Comparison of ENCODE assay signal across 22 cellular contexts in genomic region chr22:18994780-18995711, GRCh38. TPM values are rescaled to one million over a fixed set of nuclear protein-coding genes. Genes with fewer than 3 reads are reported as not detected.
DNase-seq lines count a peak whose midpoint lies in the region; ATAC-seq and TF ChIP-seq lines count a peak whose summit lies in the region.
"Had no signal": no experiment of that assay in that cellular context is flagged by ENCODE, and none has a peak within 500 bp of the region (broad histone marks: within the 10 kb centered on the region; RNA-seq: fewer than 3 reads in every experiment).

No MANE protein-coding gene starts in this region.

- H3K27ac Mint-ChIP-seq in activated CD8-positive, alpha-beta T cell treated with anti-CD3 and anti-CD28 coated beads for 36 hours = no peak overlapping the region
- H3K27ac Mint-ChIP-seq in activated CD8-positive, alpha-beta T cell treated with anti-CD3 and anti-CD28 coated beads, Interleukin-2, amount 10 ng/mL, durations not matched to agents 7 days and 5 days = no peak overlapping the region
- H3K27ac Mint-ChIP-seq: activated B cell treated with CpG ODN at 0.5 μM for 24 hours; CD4-positive, alpha-beta memory T cell; naive thymus-derived CD4-positive, alpha-beta T cell had no signal

- no peak overlapping the region for H3K27ac ChIP-seq in ascending aorta
- H3K27ac ChIP-seq: esophagus squamous epithelium, thyroid gland had no signal

- peak; percentile 12 for DNase-seq in activated CD8-positive, alpha-beta T cell treated with anti-CD3 and anti-CD28 coated beads for 36 hours
- DNase-seq in activated CD8-positive, alpha-beta T cell treated with anti-CD3 and anti-CD28 coated beads, Interleukin-2, amount 10 ng/mL, durations not matched to agents 7 days and 5 days = no peak
- peak; percentile 27 for DNase-seq in mucosa of gallbladder (ENCODE audit: low spot score)
- DNase-seq in ascending aorta (ENCODE audit: low spot score in 2 of 2) = no peak
- no peak for DNase-seq in retina
- DNase-seq in SIG-M5 (lab: John Stamatoyannopoulos, UW) = no peak
- DNase-seq in RPMI8226 = no peak
- DNase-seq: activated B cell treated with CpG ODN at 0.5 μM for 24 hours; CD4-positive, alpha-beta memory T cell; esophagus squamous epithelium; GDM1; kidney; naive thymus-derived CD4-positive, alpha-beta T cell; NCI-H2107; NCI-H748 treated with DMSO at 0.1 percent for 48 hours; right cardiac atrium; stimulated activated CD4-positive, alpha-beta T cell treated with anti-CD3 and anti-CD28 coated beads, Interleukin-4, amount 100 ng/mL, for 1 hour; T-helper 1 cell; thyroid gland had no signal

- H3K4me1 ChIP-seq in endocrine pancreas (ENCODE audit: control insufficient read depth, insufficient read depth, low read length) = no peaks in the 10 kb centered on the region
- no peaks in the 10 kb centered on the region for H3K4me1 ChIP-seq in ascending aorta
- H3K4me1 ChIP-seq: esophagus squamous epithelium, HAP-1 had no signal

- H3K27me3 ChIP-seq in endocrine pancreas (ENCODE audit: control insufficient read depth, insufficient read depth, low read length) = no peaks in the 10 kb centered on the region
- H3K27me3 ChIP-seq in ascending aorta = no peaks in the 10 kb centered on the region
- H3K27me3 ChIP-seq: thyroid gland had no signal

- no peaks in the 10 kb centered on the region for H3K36me3 ChIP-seq in endocrine pancreas (ENCODE audit: control insufficient read depth, insufficient read depth, low read length)
- no peaks in the 10 kb centered on the region for H3K36me3 ChIP-seq in ascending aorta
- H3K36me3 ChIP-seq: esophagus squamous epithelium, HAP-1, thyroid gland had no signal

- H3K9me3 ChIP-seq in endocrine pancreas (ENCODE audit: control insufficient read depth, low read length) (no peaks in the 10 kb centered on the region), ascending aorta (no peaks in the 10 kb centered on the region)
- H3K9me3 ChIP-seq: esophagus squamous epithelium, HAP-1, thyroid gland had no signal

- ATAC-seq in activated CD8-positive, alpha-beta T cell treated with anti-CD3 and anti-CD28 coated beads for 36 hours = no peak
- no peak for ATAC-seq in activated CD8-positive, alpha-beta T cell treated with anti-CD3 and anti-CD28 coated beads, Interleukin-2, amount 10 ng/mL, durations not matched to agents 7 days and 5 days
- ATAC-seq: naive thymus-derived CD4-positive, alpha-beta T cell had no signal

- H3K4me3 ChIP-seq in endocrine pancreas (ENCODE audit: control insufficient read depth, insufficient read depth, low read length) (no peak overlapping the region), ascending aorta (no peak overlapping the region)
- H3K4me3 ChIP-seq: esophagus squamous epithelium, HAP-1, thyroid gland had no signal

- H3K4me3 Mint-ChIP-seq in activated CD8-positive, alpha-beta T cell treated with anti-CD3 and anti-CD28 coated beads for 36 hours = no peak overlapping the region
- no peak overlapping the region for H3K4me3 Mint-ChIP-seq in activated CD8-positive, alpha-beta T cell treated with anti-CD3 and anti-CD28 coated beads, Interleukin-2, amount 10 ng/mL, durations not matched to agents 7 days and 5 days
- H3K4me3 Mint-ChIP-seq: activated B cell treated with CpG ODN at 0.5 μM for 24 hours; CD4-positive, alpha-beta memory T cell; naive thymus-derived CD4-positive, alpha-beta T cell had no signal

- no peaks in the 10 kb centered on the region for H3K4me1 Mint-ChIP-seq in activated CD8-positive, alpha-beta T cell treated with anti-CD3 and anti-CD28 coated beads for 36 hours (ENCODE audit: low read depth)
- no peaks in the 10 kb centered on the region for H3K4me1 Mint-ChIP-seq in activated CD8-positive, alpha-beta T cell treated with anti-CD3 and anti-CD28 coated beads, Interleukin-2, amount 10 ng/mL, durations not matched to agents 7 days and 5 days (ENCODE audit: low read depth)
- H3K4me1 Mint-ChIP-seq: activated B cell treated with CpG ODN at 0.5 μM for 24 hours; CD4-positive, alpha-beta memory T cell had no signal

- H3K9ac ChIP-seq in endocrine pancreas (ENCODE audit: control insufficient read depth, insufficient read depth, low read length) = peak overlapping the region; percentile 23

- no peaks in the 10 kb centered on the region for H3K9me3 Mint-ChIP-seq in activated CD8-positive, alpha-beta T cell treated with anti-CD3 and anti-CD28 coated beads for 36 hours
- H3K9me3 Mint-ChIP-seq in activated CD8-positive, alpha-beta T cell treated with anti-CD3 and anti-CD28 coated beads, Interleukin-2, amount 10 ng/mL, durations not matched to agents 7 days and 5 days (ENCODE audit: insufficient read depth) = no peaks in the 10 kb centered on the region
- H3K9me3 Mint-ChIP-seq: activated B cell treated with CpG ODN at 0.5 μM for 24 hours; CD4-positive, alpha-beta memory T cell; naive thymus-derived CD4-positive, alpha-beta T cell had no signal

- H3K27me3 Mint-ChIP-seq in activated CD8-positive, alpha-beta T cell treated with anti-CD3 and anti-CD28 coated beads for 36 hours = peaks cover 10% of the 10 kb centered on the region
- peaks cover 22% of the 10 kb centered on the region for H3K27me3 Mint-ChIP-seq in activated CD8-positive, alpha-beta T cell treated with anti-CD3 and anti-CD28 coated beads, Interleukin-2, amount 10 ng/mL, durations not matched to agents 7 days and 5 days (ENCODE audit: low read depth)

- H3K36me3 Mint-ChIP-seq in activated CD8-positive, alpha-beta T cell treated with anti-CD3 and anti-CD28 coated beads for 36 hours (ENCODE audit: low read depth) = no peaks in the 10 kb centered on the region
- H3K36me3 Mint-ChIP-seq in activated CD8-positive, alpha-beta T cell treated with anti-CD3 and anti-CD28 coated beads, Interleukin-2, amount 10 ng/mL, durations not matched to agents 7 days and 5 days (ENCODE audit: low read depth) = no peaks in the 10 kb centered on the region
- H3K36me3 Mint-ChIP-seq: CD4-positive, alpha-beta memory T cell; naive thymus-derived CD4-positive, alpha-beta T cell had no signal

- CTCF ChIA-PET in activated CD8-positive, alpha-beta T cell treated with anti-CD3 and anti-CD28 coated beads for 36 hours (lab: Charles Lee) = no interaction called here
- CTCF ChIA-PET in activated CD8-positive, alpha-beta T cell treated with anti-CD3 and anti-CD28 coated beads, Interleukin-2, amount 10 ng/mL, durations not matched to agents 7 days and 5 days (lab: Charles Lee) = no interaction called here

- intact Hi-C loops in activated CD8-positive, alpha-beta T cell treated with anti-CD3 and anti-CD28 coated beads for 36 hours (cut with micrococcal nuclease) = no loop called here
- intact Hi-C loops in ascending aorta (cut with DNase I) = no loop called here

- TF ChIP-seq CTCF in activated CD8-positive, alpha-beta T cell treated with anti-CD3 and anti-CD28 coated beads for 36 hours (IDR thresholded peaks at IDR 0.05) = no peak
- TF ChIP-seq CTCF in ascending aorta (IDR thresholded peaks at IDR 0.05) = no peak

- POLR2A ChIA-PET in activated CD8-positive, alpha-beta T cell treated with anti-CD3 and anti-CD28 coated beads for 36 hours (lab: Charles Lee) = no interaction called here
- POLR2A ChIA-PET in activated CD8-positive, alpha-beta T cell treated with anti-CD3 and anti-CD28 coated beads, Interleukin-2, amount 10 ng/mL, durations not matched to agents 7 days and 5 days (lab: Charles Lee) = no interaction called here

RNA-seq across cellular contexts. Expression of gene PRODH, which starts 59.0 kb away (rescaled TPM):
- not detected for total RNA-seq in activated CD8-positive, alpha-beta T cell treated with anti-CD3 and anti-CD28 coated beads for 36 hours
- not detected for total RNA-seq in activated CD8-positive, alpha-beta T cell treated with anti-CD3 and anti-CD28 coated beads, Interleukin-2, amount 10 ng/mL, durations not matched to agents 7 days and 5 days
- total RNA-seq in mucosa of gallbladder (5.8 TPM), ascending aorta (1.4 TPM)
- total RNA-seq: activated B cell treated with CpG ODN at 0.5 μM for 24 hours, RPMI7951 had no signal

Comparison
In these comparisons a context has a peak if more than half of its experiments do, and no peak if none do; other contexts are left out.
1. DNase-seq: peak in activated CD8-positive, alpha-beta T cell treated with anti-CD3 and anti-CD28 coated beads for 36 hours (single experiment) and mucosa of gallbladder (single experiment); none in activated CD8-positive, alpha-beta T cell treated with anti-CD3 and anti-CD28 coated beads, Interleukin-2, amount 10 ng/mL, durations not matched to agents 7 days and 5 days (single experiment), ascending aorta (0 of 2), retina (single experiment), SIG-M5 (single experiment) and RPMI8226 (single experiment).